Comparison of ENCODE assay signal across 17 cellular contexts in genomic region chr6:159075506-159076100, GRCh38. TPM values are rescaled to one million over a fixed set of nuclear protein-coding genes. Genes with fewer than 3 reads are reported as not detected.
DNase-seq lines count a peak whose midpoint lies in the region; ATAC-seq and TF ChIP-seq lines count a peak whose summit lies in the region.
"Had no signal": no experiment of that assay in that cellular context is flagged by ENCODE, and none has a peak within 500 bp of the region (broad histone marks: within the 10 kb centered on the region; RNA-seq: fewer than 3 reads in every experiment).

No MANE protein-coding gene starts in this region.

- no peak overlapping the region for H3K4me3 Mint-ChIP-seq in activated CD8-positive, alpha-beta T cell treated with anti-CD3 and anti-CD28 coated beads, Interleukin-2, amount 10 ng/mL, durations not matched to agents 7 days and 5 days
- H3K4me3 Mint-ChIP-seq in type B pancreatic cell = no peak overlapping the region
- H3K4me3 Mint-ChIP-seq: neural crest cell had no signal

- ATAC-seq in left ventricle myocardium superior = no peak
- ATAC-seq in Right ventricle myocardium inferior = no peak
- ATAC-seq in activated CD8-positive, alpha-beta T cell treated with anti-CD3 and anti-CD28 coated beads, Interleukin-2, amount 10 ng/mL, durations not matched to agents 7 days and 5 days = no peak
- no peak for ATAC-seq in GM18520 (IDR thresholded peaks at IDR 0.05; ENCODE audit: unreplicated experiment)
- ATAC-seq: foreskin keratinocyte, right lobe of liver had no signal

- H3K4me1 Mint-ChIP-seq in activated CD8-positive, alpha-beta T cell treated with anti-CD3 and anti-CD28 coated beads, Interleukin-2, amount 10 ng/mL, durations not matched to agents 7 days and 5 days (ENCODE audit: low read depth) = peaks cover 70% of the 10 kb centered on the region
- peaks cover 11% of the 10 kb centered on the region for H3K4me1 Mint-ChIP-seq in type B pancreatic cell (ENCODE audit: unreplicated experiment)

- intact Hi-C loops in left ventricle myocardium superior (cut with micrococcal nuclease) (no loop called here), Right ventricle myocardium inferior (cut with DNase I) (no loop called here)

- H3K4me3 ChIP-seq in fibroblast of mammary gland (ENCODE audit: control insufficient read depth, low read depth, low read length) = no peak overlapping the region
- H3K4me3 ChIP-seq: lung, right lobe of liver, uterus had no signal

- no peaks in the 10 kb centered on the region for H3K27me3 Mint-ChIP-seq in activated CD8-positive, alpha-beta T cell treated with anti-CD3 and anti-CD28 coated beads, Interleukin-2, amount 10 ng/mL, durations not matched to agents 7 days and 5 days (ENCODE audit: low read depth)
- peaks cover 22% of the 10 kb centered on the region for H3K27me3 Mint-ChIP-seq in type B pancreatic cell

- H3K36me3 Mint-ChIP-seq in activated CD8-positive, alpha-beta T cell treated with anti-CD3 and anti-CD28 coated beads, Interleukin-2, amount 10 ng/mL, durations not matched to agents 7 days and 5 days (ENCODE audit: low read depth) = peaks cover 5% of the 10 kb centered on the region
- no peaks in the 10 kb centered on the region for H3K36me3 Mint-ChIP-seq in type B pancreatic cell

- peaks cover 9% of the 10 kb centered on the region for H3K9me3 Mint-ChIP-seq in activated CD8-positive, alpha-beta T cell treated with anti-CD3 and anti-CD28 coated beads, Interleukin-2, amount 10 ng/mL, durations not matched to agents 7 days and 5 days (ENCODE audit: insufficient read depth)
- no peaks in the 10 kb centered on the region for H3K9me3 Mint-ChIP-seq in type B pancreatic cell

- CTCF ChIA-PET in activated CD8-positive, alpha-beta T cell treated with anti-CD3 and anti-CD28 coated beads, Interleukin-2, amount 10 ng/mL, durations not matched to agents 7 days and 5 days (lab: Charles Lee) = interaction anchor here (0.7 to 4.8 kb wide), 6 partner anchors 12 to 59 kb away, joined by 3 to 37 read pairs (median 4); partner anchors contain the start of gene TAGAP

- POLR2A ChIA-PET in activated CD8-positive, alpha-beta T cell treated with anti-CD3 and anti-CD28 coated beads, Interleukin-2, amount 10 ng/mL, durations not matched to agents 7 days and 5 days (lab: Charles Lee) = interaction anchor here (1.2 kb wide), 1 partner anchor 31 kb away, joined by 4 read pairs; the partner anchor contains the start of gene TAGAP

- DNase-seq in left ventricle myocardium superior = peak; percentile 39
- no peak for DNase-seq in Right ventricle myocardium inferior (ENCODE audit: missing footprints)
- peak; percentile 18 for DNase-seq in activated CD8-positive, alpha-beta T cell treated with anti-CD3 and anti-CD28 coated beads, Interleukin-2, amount 10 ng/mL, durations not matched to agents 7 days and 5 days
- DNase-seq in fibroblast of mammary gland (ENCODE audit: low read depth) = peak; percentile 15
- peak; percentile 37 for DNase-seq in type B pancreatic cell (ENCODE audit: extremely low spot score, unreplicated experiment)
- DNase-seq in NCI-H1105 (lab: John Stamatoyannopoulos, UW) = no peak
- DNase-seq in effector CD4-positive, alpha-beta T cell = no peak
- DNase-seq: activated CD4-positive, alpha-beta T cell treated with anti-CD3 and anti-CD28 coated beads for 1 hour; Caco-2; foreskin keratinocyte; NCI-H187 treated with DMSO at 0.1 percent for 48 hours; stimulated activated CD4-positive, alpha-beta T cell treated with anti-CD3 and anti-CD28 coated beads, Interleukin-4, amount 100 ng/mL, for 4 hours; uterus had no signal

- no peak for TF ChIP-seq CTCF in fibroblast of mammary gland (conservative IDR thresholded peaks at IDR 0.05; ENCODE audit: control insufficient read depth, insufficient read depth, low read depth, low read length)
- TF ChIP-seq CTCF in type B pancreatic cell (conservative IDR thresholded peaks at IDR 0.05) = no peak

- no peak overlapping the region for H3K27ac Mint-ChIP-seq in activated CD8-positive, alpha-beta T cell treated with anti-CD3 and anti-CD28 coated beads, Interleukin-2, amount 10 ng/mL, durations not matched to agents 7 days and 5 days
- no peak overlapping the region for H3K27ac Mint-ChIP-seq in type B pancreatic cell

RNA-seq across cellular contexts. Expression of gene TAGAP, which starts 30.8 kb away (rescaled TPM):
- total RNA-seq in left ventricle myocardium superior (2.1 TPM), Right ventricle myocardium inferior (1.7 TPM), type B pancreatic cell (ENCODE audit: low replicate concordance) (0.22 and 0.43 TPM in 2 replicates)
- total RNA-seq in activated CD8-positive, alpha-beta T cell treated with anti-CD3 and anti-CD28 coated beads, Interleukin-2, amount 10 ng/mL, durations not matched to agents 7 days and 5 days = 10 to 100 TPM; 64.5 to 67.0 TPM
- total RNA-seq: Caco-2, neural crest cell had no signal

Comparison
In these comparisons a context has a peak if more than half of its experiments do, and no peak if none do; other contexts are left out.
1. DNase-seq: peak in left ventricle myocardium superior (single experiment), activated CD8-positive, alpha-beta T cell treated with anti-CD3 and anti-CD28 coated beads, Interleukin-2, amount 10 ng/mL, durations not matched to agents 7 days and 5 days (single experiment), fibroblast of mammary gland (single experiment) and type B pancreatic cell (single experiment); none in Right ventricle myocardium inferior (single experiment), NCI-H1105 (single experiment) and effector CD4-positive, alpha-beta T cell (single experiment).
2. RNA of gene TAGAP, which starts 30.8 kb away (total RNA-seq): 64.5 to 67.0 TPM in activated CD8-positive, alpha-beta T cell treated with anti-CD3 and anti-CD28 coated beads, Interleukin-2, amount 10 ng/mL, durations not matched to agents 7 days and 5 days; 2.1 TPM in left ventricle myocardium superior (single experiment), 1.7 TPM in Right ventricle myocardium inferior (single experiment) and 0.22 to 0.43 TPM in type B pancreatic cell; every median in the first group is over 10 times any median in the second.